7 cellular contexts compared by ENCODE assay signal in genomic region chr10:66204838-66205237, GRCh38.
"Had no signal": no experiment of that assay in that cellular context is flagged by ENCODE, and none has a peak within 500 bp of the region (broad histone marks: within the 10 kb centered on the region; RNA-seq: fewer than 3 reads in every experiment).

No MANE protein-coding gene starts in this region.

- H3K27ac ChIP-seq: HL-60 had no signal

- ATAC-seq: GM23338 had no signal

- DNase-seq: H9, HCEC 1CT, KG1 had no signal

- H3K4me2 ChIP-seq: GM23338 had no signal

- FAIRE-seq: H1, H54 had no signal

- H3K4me3 ChIP-seq: GM23338 had no signal
